36 cellular contexts compared by ENCODE assay signal in genomic region chr4:154441124-154441523, GRCh38. TPM values are rescaled to one million over a fixed set of nuclear protein-coding genes. Genes with fewer than 3 reads are reported as not detected.
"Had no signal": no experiment of that assay in that cellular context is flagged by ENCODE, and none has a peak within 500 bp of the region (broad histone marks: within the 10 kb centered on the region; RNA-seq: fewer than 3 reads in every experiment).

No MANE protein-coding gene starts in this region.

- DNase-seq: Karpas-422, Kasumi-1, MG63, MM.1S, MV-4-11, NCI-H1048, NCI-H1092, NCI-H1092 treated with DMSO at 0.1 percent for 48 hours, NCI-H1105, NCI-H1105 treated with DMSO at 0.1 percent for 48 hours, NCI-H1417, NCI-H1417 treated with DMSO at 0.1 percent for 48 hours, NCI-H1436, NCI-H1436 treated with DMSO at 0.1 percent for 48 hours, NCI-H146, NCI-H1694, NCI-H1694 treated with DMSO at 0.1 percent for 48 hours, NCI-H187, NCI-H187 treated with DMSO at 0.1 percent for 48 hours, NCI-H1930, NCI-H2029, NCI-H2029 treated with DMSO at 0.1 percent for 48 hours, NCI-H2081 treated with DMSO at 0.1 percent for 48 hours, NCI-H2107, NCI-H2171, NCI-H2171 treated with DMSO at 0.1 percent for 48 hours, NCI-H2227 treated with DMSO at 0.1 percent for 48 hours, NCI-H226, NCI-H345, NCI-H446, NCI-H446 treated with DMSO at 0.1 percent for 48 hours, NCI-H510A, NCI-H510A treated with DMSO at 0.1 percent for 48 hours, NCI-H524, NCI-H524 treated with DMSO at 0.1 percent for 48 hours had no signal

- H3K36me3 ChIP-seq: MG63 had no signal

- H3K9me3 ChIP-seq: MG63 had no signal

- H3K4me3 ChIP-seq: MG63 had no signal

- H3K27me3 ChIP-seq: MG63 had no signal

RNA-seq across cellular contexts. Expression of gene DCHS2, which starts 50.5 kb away (rescaled TPM):
- total RNA-seq: LHCN-M2 had no signal
